Comparison of ENCODE assay signal across 11 cellular contexts in genomic region chr17:16377804-16378400, GRCh38. TPM values are rescaled to one million over a fixed set of nuclear protein-coding genes. Genes with fewer than 3 reads are reported as not detected.
DNase-seq lines count a peak whose midpoint lies in the region; ATAC-seq and TF ChIP-seq lines count a peak whose summit lies in the region.
"Had no signal": no experiment of that assay in that cellular context is flagged by ENCODE, and none has a peak within 500 bp of the region (broad histone marks: within the 10 kb centered on the region; RNA-seq: fewer than 3 reads in every experiment).

No MANE protein-coding gene starts in this region.

- peak; percentile 35 for DNase-seq in NCI-H460 (ENCODE audit: extremely low read depth, low read depth)
- peak; percentile 47 for DNase-seq in colonic mucosa
- no peak for DNase-seq in lower lobe of right lung
- DNase-seq in RKO (ENCODE audit: low spot score): no peak
- DNase-seq in effector CD4-positive, alpha-beta T cell: no peak
- DNase-seq in activated CD4-positive, alpha-beta T cell treated with anti-CD3 and anti-CD28 coated beads, Interleukin-2, amount 50 U/mL, for 4 hours: no peak
- DNase-seq: activated CD8-positive, alpha-beta T cell treated with anti-CD3 and anti-CD28 coated beads for 36 hours; EL; NCI-H524 treated with DMSO at 0.1 percent for 48 hours had no signal

- H3K9me3 ChIP-seq in colonic mucosa: no peaks in the 10 kb centered on the region
- H3K9me3 ChIP-seq in lower lobe of right lung: no peaks in the 10 kb centered on the region

- ATAC-seq in lower lobe of right lung (no peak), GM21381 (IDR thresholded peaks at IDR 0.05; ENCODE audit: unreplicated experiment) (no peak)
- ATAC-seq: activated CD8-positive, alpha-beta T cell treated with anti-CD3 and anti-CD28 coated beads for 36 hours had no signal

- H3K27me3 ChIP-seq in colonic mucosa: no peaks in the 10 kb centered on the region
- no peaks in the 10 kb centered on the region for H3K27me3 ChIP-seq in lower lobe of right lung (ENCODE audit: low read depth)

- H3K4me1 ChIP-seq in colonic mucosa: peaks cover 6% of the 10 kb centered on the region
- peaks cover 7% of the 10 kb centered on the region for H3K4me1 ChIP-seq in lower lobe of right lung

- peak overlapping the region in 1 of 2 donors; percentile 15 for H3K9ac ChIP-seq in colonic mucosa (ENCODE audit: low read depth in 2 of 2, low read length in 2 of 2)

- H3K36me3 ChIP-seq in colonic mucosa (peaks cover 6% of the 10 kb centered on the region), lower lobe of right lung (peaks cover 13% of the 10 kb centered on the region)

- H3K27ac ChIP-seq in colonic mucosa (peak overlapping the region; percentile 40), lower lobe of right lung (peak overlapping the region; percentile 58), temporal lobe (ENCODE audit: low read depth, low read length) (peak overlapping the region; percentile 83)

- TF ChIP-seq CTCF in colonic mucosa (IDR thresholded peaks at IDR 0.05): no peak
- TF ChIP-seq CTCF in lower lobe of right lung (IDR thresholded peaks at IDR 0.05): no peak

- intact Hi-C loops in colonic mucosa (cut with DNase I): no loop called here
- intact Hi-C loops in lower lobe of right lung (cut with DNase I): no loop called here

- H3K4me3 ChIP-seq in colonic mucosa (no peak overlapping the region), lower lobe of right lung (no peak overlapping the region)

RNA-seq across cellular contexts. Expression of gene UBB, which starts 3.0 kb away (rescaled TPM):
- total RNA-seq in NCI-H460 (2014; rRNA removed; shearing (Covaris generic)): 1,439 and 1,479 TPM in 2 replicates
- 1,025 and 1,369 TPM in 2 replicates for polyA plus RNA-seq in NCI-H460 (2014; cell fraction: nucleus; rRNA removed)
- total RNA-seq in colonic mucosa: 1,000 to 10,000 TPM; 1,436 to 2,044 TPM
- total RNA-seq in lower lobe of right lung: 1,803 TPM
- total RNA-seq in temporal lobe: 777 TPM

RNA-seq across cellular contexts. Expression of gene CENPV, which starts 24.6 kb away (rescaled TPM):
- total RNA-seq in NCI-H460 (2014; rRNA removed; shearing (Covaris generic)): 60.1 and 61.4 TPM in 2 replicates
- 170 and 294 TPM in 2 replicates for polyA plus RNA-seq in NCI-H460 (2014; cell fraction: nucleus; rRNA removed)
- total RNA-seq in colonic mucosa: 10 to 100 TPM; 60.6 to 77.4 TPM
- total RNA-seq in lower lobe of right lung: 17.3 TPM
- 73.8 TPM for total RNA-seq in temporal lobe

RNA-seq across cellular contexts. Expression of gene TRPV2, which starts 37.5 kb away (rescaled TPM):
- 33.4 and 35.8 TPM in 2 replicates for total RNA-seq in NCI-H460 (2014; rRNA removed; shearing (Covaris generic))
- 39.6 and 44.5 TPM in 2 replicates for polyA plus RNA-seq in NCI-H460 (2014; cell fraction: nucleus; rRNA removed)
- total RNA-seq in colonic mucosa (1 to 10 TPM; 5.4 to 7.4 TPM), lower lobe of right lung (120 TPM), temporal lobe (0.98 TPM)

Comparison
In these comparisons a context has a peak if more than half of its experiments do, and no peak if none do; other contexts are left out.
1. DNase-seq: peak in NCI-H460 (single experiment) and colonic mucosa (single experiment); none in lower lobe of right lung (single experiment), RKO (single experiment), effector CD4-positive, alpha-beta T cell (single experiment) and activated CD4-positive, alpha-beta T cell treated with anti-CD3 and anti-CD28 coated beads, Interleukin-2, amount 50 U/mL, for 4 hours (0 of 2).
2. Peak in every context shown above with its lines, with median percentiles within 50 percentile points of each other: H3K27ac ChIP-seq.